Comparison of ENCODE assay signal across 24 cellular contexts in the genomic region with DNA sequence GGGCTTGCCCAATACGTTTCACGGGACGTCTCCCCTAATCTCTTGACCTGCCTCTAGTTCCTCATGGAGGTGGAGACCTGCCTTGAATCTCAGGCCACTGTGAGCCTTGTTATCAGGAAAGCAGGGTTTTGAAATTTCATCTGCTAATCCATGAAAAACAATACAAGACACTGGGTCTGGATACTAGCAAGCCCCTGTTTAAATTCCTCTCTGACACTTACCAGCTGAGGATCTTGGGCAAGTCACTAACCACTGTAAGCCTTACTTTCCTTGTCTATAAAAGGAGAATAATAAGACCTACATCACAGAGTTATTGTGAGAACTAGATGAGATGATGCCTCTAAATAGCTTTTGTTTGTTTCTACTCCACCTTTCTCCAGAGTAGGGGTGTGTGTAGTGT.
"Had no signal": no experiment of that assay in that cellular context is flagged by ENCODE, and none has a peak within 500 bp of the region (broad histone marks: within the 10 kb centered on the region; RNA-seq: fewer than 3 reads in every experiment).

No MANE protein-coding gene starts in this region.

- H3K4me3 ChIP-seq: heart left ventricle, left ventricle myocardium inferior, lung, ovary, spleen, stomach, testis, thyroid gland, upper lobe of right lung had no signal

- H3K36me3 ChIP-seq: heart left ventricle, left ventricle myocardium inferior, ovary, spleen, stomach, thyroid gland, upper lobe of right lung had no signal

- H3K9me3 Mint-ChIP-seq: natural killer cell treated with Interleukin-12 subunit alpha and Interleukin-12 subunit beta and Interleukin-15 and Interleukin-18, amount 100 ng/mL, for 72 hours; stimulated activated memory B cell treated with anti-CD40 and anti-IgM and Interleukin-4, amounts not matched to agents 10 μg/mL and 1 μg/mL and 100 μg/mL, for 72 hours had no signal

- H3K27ac ChIP-seq: left ventricle myocardium inferior, ovary, spleen, stomach, testis, thyroid gland, upper lobe of right lung had no signal

- ATAC-seq: heart left ventricle; naive thymus-derived CD4-positive, alpha-beta T cell; natural killer cell treated with Interleukin-12 subunit alpha and Interleukin-12 subunit beta and Interleukin-15 and Interleukin-18, amount 100 ng/mL, for 72 hours; right cardiac atrium; sciatic nerve; stimulated activated memory B cell treated with anti-CD40 and anti-IgM and Interleukin-4, amounts not matched to agents 10 μg/mL and 1 μg/mL and 100 μg/mL, for 72 hours; stimulated activated naive CD8-positive, alpha-beta T cell treated with anti-CD3 and anti-CD28 coated beads, Interleukin-15, Interleukin-2, amounts not matched to agents 100 U/mL and 50 U/mL, for 24 hours; upper lobe of right lung had no signal

- H3K4me3 Mint-ChIP-seq: immature natural killer cell; mesothelial cell of epicardium; naive thymus-derived CD4-positive, alpha-beta T cell; natural killer cell treated with Interleukin-12 subunit alpha and Interleukin-12 subunit beta and Interleukin-15 and Interleukin-18, amount 100 ng/mL, for 72 hours; stimulated activated memory B cell treated with anti-CD40 and anti-IgM and Interleukin-4, amounts not matched to agents 10 μg/mL and 1 μg/mL and 100 μg/mL, for 72 hours had no signal

- H3K36me3 Mint-ChIP-seq: immature natural killer cell; mesothelial cell of epicardium; naive thymus-derived CD4-positive, alpha-beta T cell; natural killer cell treated with Interleukin-12 subunit alpha and Interleukin-12 subunit beta and Interleukin-15 and Interleukin-18, amount 100 ng/mL, for 72 hours; stimulated activated memory B cell treated with anti-CD40 and anti-IgM and Interleukin-4, amounts not matched to agents 10 μg/mL and 1 μg/mL and 100 μg/mL, for 72 hours had no signal

- H3K27me3 Mint-ChIP-seq: progenitor cell of endocrine pancreas; stimulated activated memory B cell treated with anti-CD40 and anti-IgM and Interleukin-4, amounts not matched to agents 10 μg/mL and 1 μg/mL and 100 μg/mL, for 72 hours had no signal

- DNase-seq: heart left ventricle; hypothalamus; immature natural killer cell; kidney; left ventricle myocardium inferior; mesendoderm; naive thymus-derived CD4-positive, alpha-beta T cell; ovary; retina; right cardiac atrium; spleen; stimulated activated CD4-positive, alpha-beta T cell treated with anti-CD3 and anti-CD28 coated beads, Interleukin-4, amount 100 ng/mL, for 24 hours; stimulated activated naive CD8-positive, alpha-beta T cell treated with anti-CD3 and anti-CD28 coated beads, Interleukin-15, Interleukin-2, amounts not matched to agents 100 U/mL and 50 U/mL, for 24 hours; stomach; testis; thyroid gland; trophoblast cell; upper lobe of right lung had no signal

- H3K4me1 Mint-ChIP-seq: immature natural killer cell; naive thymus-derived CD4-positive, alpha-beta T cell; stimulated activated memory B cell treated with anti-CD40 and anti-IgM and Interleukin-4, amounts not matched to agents 10 μg/mL and 1 μg/mL and 100 μg/mL, for 72 hours had no signal

- H3K9me3 ChIP-seq: heart left ventricle, left ventricle myocardium inferior, ovary, spleen, stomach, testis, thyroid gland, upper lobe of right lung had no signal

- H3K27ac Mint-ChIP-seq: immature natural killer cell; mesothelial cell of epicardium; naive thymus-derived CD4-positive, alpha-beta T cell; natural killer cell treated with Interleukin-12 subunit alpha and Interleukin-12 subunit beta and Interleukin-15 and Interleukin-18, amount 100 ng/mL, for 72 hours; progenitor cell of endocrine pancreas; stimulated activated memory B cell treated with anti-CD40 and anti-IgM and Interleukin-4, amounts not matched to agents 10 μg/mL and 1 μg/mL and 100 μg/mL, for 72 hours had no signal

- H3K27me3 ChIP-seq: ovary, testis, thyroid gland, upper lobe of right lung had no signal

- H3K4me1 ChIP-seq: heart left ventricle, spleen, stomach, testis, upper lobe of right lung had no signal
